Comparison of ENCODE assay signal across 8 cellular contexts in genomic region chr2:174633621-174633927, GRCh38. TPM values are rescaled to one million over a fixed set of nuclear protein-coding genes. Genes with fewer than 3 reads are reported as not detected.
DNase-seq lines count a peak whose midpoint lies in the region; ATAC-seq, FAIRE-seq and TF ChIP-seq lines count a peak whose summit lies in the region.

No MANE protein-coding gene starts in this region.

- no peak for ATAC-seq in HepG2

- H3K36me3 ChIP-seq in liver (ENCODE audit: control insufficient read depth in 4 of 4, insufficient read depth in 3 of 4, low read depth in 1 of 4, low read length in 3 of 4) (peaks cover 0 to 3% (median 0%) of the 10 kb centered on the region in 4 donors), HepG2 (replicated peaks in 1 of 2; ENCODE audit: control insufficient read depth in 1 of 2, insufficient read depth in 2 of 2, low read length in 2 of 2) (no peaks in the 10 kb centered on the region), mucosa of stomach (ENCODE audit: control insufficient read depth, insufficient read depth, low read length) (no peaks in the 10 kb centered on the region), SK-N-SH (replicated peaks in 1 of 2; ENCODE audit: control insufficient read depth in 1 of 2, insufficient read depth in 2 of 2, low read length in 1 of 2) (peaks cover 4 to 9% of the 10 kb centered on the region in 2 experiments)

- TF ChIP-seq CTCF in liver (IDR thresholded peaks at IDR 0.05; ENCODE audit: low read depth, low read length, missing input control): no peak
- no peak for TF ChIP-seq CTCF in HepG2 (CRISPR knock-in tag; IDR thresholded peaks at IDR 0.05)
- no peak for TF ChIP-seq CTCF in SK-N-SH (IDR thresholded peaks at IDR 0.05)

- H4K20me1 ChIP-seq in HepG2 (ENCODE audit: insufficient read depth, low read length) (no peaks in the 10 kb centered on the region; the same call in 1 of the 2 replicates), SK-N-SH (ENCODE audit: insufficient read depth) (no peaks in the 10 kb centered on the region)

- CTCF ChIA-PET in HepG2 (lab: Yijun Ruan, JAX; ENCODE audit: low intra/inter-chr PET ratio, low total read pairs) (no interaction called here), SK-N-SH (lab: Yijun Ruan, JAX) (interaction anchor here (1.0 kb wide), 2 partner anchors 54 to 138 kb away, joined by 3 to 4 read pairs; no protein-coding TSS in a partner anchor)

- no peaks in the 10 kb centered on the region for H3K4me1 ChIP-seq in liver (ENCODE audit: control insufficient read depth in 4 of 4, insufficient read depth in 4 of 4, low read length in 3 of 4)
- no peaks in the 10 kb centered on the region for H3K4me1 ChIP-seq in HepG2 (ENCODE audit: insufficient read depth, low read length)
- peaks cover 4% of the 10 kb centered on the region for H3K4me1 ChIP-seq in mucosa of stomach (ENCODE audit: control insufficient read depth, insufficient read depth, low read length)
- H3K4me1 ChIP-seq in SK-N-SH (ENCODE audit: control insufficient read depth in 1 of 2, insufficient read depth in 2 of 2, low read depth in 1 of 2, low read length in 1 of 2): peaks cover 23 to 25% of the 10 kb centered on the region in 2 experiments

- DNase-seq in HepG2 (ENCODE audit: low spot score): no peak
- DNase-seq in caudate nucleus (lab: John Stamatoyannopoulos, UW): no peak
- DNase-seq in NCI-H1694 (lab: John Stamatoyannopoulos, UW): no peak
- DNase-seq in urothelium cell line (ENCODE audit: low spot score): no peak
- DNase-seq in NCI-H748 (lab: John Stamatoyannopoulos, UW; ENCODE audit: unreplicated experiment): no peak
- DNase-seq in SK-N-SH: no peak

- H3K9ac ChIP-seq in liver (ENCODE audit: low read depth in 1 of 2, low read length in 2 of 2): peak overlapping the region; percentile 23 to 66
- H3K9ac ChIP-seq in HepG2 (ENCODE audit: insufficient read depth, low read depth, low read length): no peak overlapping the region
- H3K9ac ChIP-seq in mucosa of stomach (ENCODE audit: low read length): peak overlapping the region; percentile 52
- H3K9ac ChIP-seq in SK-N-SH: no peak overlapping the region

- H3K9me2 ChIP-seq in SK-N-SH: no peaks in the 10 kb centered on the region

- BruUV-seq in HepG2 (replicated peaks; lab: Mats Ljungman, UMichigan): no TSS peak

- in situ Hi-C loops in HepG2 (cut with HindIII; ENCODE audit: extremely low pct_ligation_motif_present, low pct_unique_long_range_greater_than_20kb): no loop called here

- H3K4me2 ChIP-seq in HepG2 (ENCODE audit: low read depth, low read length) (no peak overlapping the region), SK-N-SH (no peak overlapping the region)

- H2AFZ ChIP-seq in HepG2 (ENCODE audit: low read length): no peak overlapping the region
- no peak overlapping the region for H2AFZ ChIP-seq in SK-N-SH (ENCODE audit: low read depth)

- no peaks in the 10 kb centered on the region for H3K9me3 ChIP-seq in liver (ENCODE audit: control insufficient read depth in 4 of 4, low read length in 3 of 4)
- H3K9me3 ChIP-seq in HepG2 (ENCODE audit: low read length): no peaks in the 10 kb centered on the region
- no peaks in the 10 kb centered on the region for H3K9me3 ChIP-seq in mucosa of stomach (ENCODE audit: control insufficient read depth, low read length)
- no peaks in the 10 kb centered on the region for H3K9me3 ChIP-seq in SK-N-SH

- no peak for TF ChIP-seq POLR2A in HepG2 (IDR thresholded peaks at IDR 0.05; ENCODE audit: insufficient read depth in 1 of 2, low read depth in 2 of 2, low read length in 2 of 2)

- H3K79me2 ChIP-seq in HepG2 (ENCODE audit: insufficient read depth, low read length) (no peaks in the 10 kb centered on the region), SK-N-SH (ENCODE audit: insufficient read depth) (peaks cover 69% of the 10 kb centered on the region)

- peaks cover 46% of the 10 kb centered on the region for H3F3A ChIP-seq in SK-N-SH (replicated peaks; ENCODE audit: insufficient read depth)

- intact Hi-C loops in HepG2 (cut with micrococcal nuclease; ENCODE audit: unreplicated experiment): no loop called here

- FAIRE-seq in HepG2 (lab: Jason Lieb, UNC): no peak
- FAIRE-seq in urothelium cell line (lab: Jason Lieb, UNC): no peak

- no peak for TF ChIP-seq EP300 in HepG2 (IDR thresholded peaks at IDR 0.05; ENCODE audit: low read depth in 2 of 2, low read length in 2 of 2)
- TF ChIP-seq EP300 in HepG2 (CRISPR knock-in tag; IDR thresholded peaks at IDR 0.05; ENCODE audit: borderline replicate concordance): no peak
- no peak for TF ChIP-seq EP300 in SK-N-SH (IDR thresholded peaks at IDR 0.05; ENCODE audit: borderline replicate concordance in 1 of 2, low read depth in 1 of 2, low read length in 1 of 2)

- H3K27me3 ChIP-seq in liver (ENCODE audit: control insufficient read depth in 4 of 4, insufficient read depth in 4 of 4, low read length in 3 of 4): no peaks in the 10 kb centered on the region
- peaks cover 2 to 26% of the 10 kb centered on the region in 2 experiments; a peak in 3 of 5 replicates for H3K27me3 ChIP-seq in HepG2 (ENCODE audit: control insufficient read depth in 1 of 2, insufficient read depth in 2 of 2, low read length in 2 of 2)
- no peaks in the 10 kb centered on the region for H3K27me3 ChIP-seq in mucosa of stomach (ENCODE audit: control insufficient read depth, insufficient read depth, low read length)
- H3K27me3 ChIP-seq in SK-N-SH (ENCODE audit: insufficient read depth): no peaks in the 10 kb centered on the region

- POLR2A ChIA-PET in HepG2 (lab: Yijun Ruan, JAX) (no interaction called here), SK-N-SH (lab: Yijun Ruan, JAX) (no interaction called here)

- H3K27ac ChIP-seq in liver (ENCODE audit: low read depth in 1 of 2, low read length in 2 of 2) (peak overlapping the region in 1 of 2 donors; percentile 53), HepG2 (ENCODE audit: extremely low read length, insufficient read depth, low read length) (no peak overlapping the region), caudate nucleus (ENCODE audit: low read depth, low read length) (peak overlapping the region; percentile 54), SK-N-SH (ENCODE audit: low read depth in 2 of 2, low read length in 1 of 2) (peak overlapping the region in 1 of 2 experiments; percentile 11; a peak in 1 of 4 replicates)

- 68% methylated on average over 8 of the region's 8 CpGs for WGBS in liver
- WGBS in HepG2 (ENCODE audit: low lambda C conversion rate): 42% methylated on average over 8 of the region's 8 CpGs
- 92% methylated on average over 8 of the region's 8 CpGs for WGBS in SK-N-SH (ENCODE audit: low lambda C conversion rate)

- H3K4me3 ChIP-seq in liver (ENCODE audit: low read depth in 1 of 3, low read length in 3 of 3): no peak overlapping the region
- H3K4me3 ChIP-seq in HepG2 (replicated peaks in 1 of 3; ENCODE audit: insufficient read depth in 1 of 3, low read depth in 2 of 3, low read length in 3 of 3): no peak overlapping the region
- no peak overlapping the region for H3K4me3 ChIP-seq in mucosa of stomach (ENCODE audit: low read length)
- H3K4me3 ChIP-seq in SK-N-SH (ENCODE audit: low read depth in 2 of 2, low read length in 1 of 2): no peak overlapping the region

- no peak for TF ChIP-seq RAD21 in liver (IDR thresholded peaks at IDR 0.05)
- TF ChIP-seq RAD21 in HepG2 (CRISPR knock-in tag; IDR thresholded peaks at IDR 0.05): no peak
- no peak for TF ChIP-seq RAD21 in SK-N-SH (IDR thresholded peaks at IDR 0.05; ENCODE audit: low read length)

TF ChIP-seq in liver, 16 proteins besides CTCF, POLR2A, EP300 and RAD21:
- TF ChIP-seq FOXA1 (IDR thresholded peaks at IDR 0.05): no peak
TF ChIP-seq in liver: peak in this region for 0.

TF ChIP-seq in HepG2, 621 proteins besides CTCF, POLR2A, EP300 and RAD21 (continues in another document):
- TF ChIP-seq HNF4G (IDR thresholded peaks at IDR 0.05; ENCODE audit: borderline replicate concordance, low read depth, low read length) (no peak), HNF4G (CRISPR knock-in tag; IDR thresholded peaks at IDR 0.05; ENCODE audit: borderline replicate concordance, low read depth) (no peak), ZNF224 (CRISPR knock-in tag; IDR thresholded peaks at IDR 0.05) (no peak)

TF ChIP-seq in SK-N-SH, 30 proteins besides CTCF, POLR2A, EP300 and RAD21 (continues in another document):
- TF ChIP-seq TCF12 (IDR thresholded peaks at IDR 0.05) (no peak), MEF2A (IDR thresholded peaks at IDR 0.05; ENCODE audit: borderline replicate concordance, low read depth) (no peak), TEAD4 (IDR thresholded peaks at IDR 0.05; ENCODE audit: borderline replicate concordance, insufficient read depth) (no peak)

RNA-seq across cellular contexts. Expression of gene WIPF1, which starts 36.0 kb away (rescaled TPM):
- 1 to 10 TPM; 7.3 to 7.7 TPM for total RNA-seq in liver
- polyA plus RNA-seq in liver: 1 to 10 TPM; 4.7 to 5.3 TPM
- not detected in 2 replicates for total RNA-seq in HepG2 (2016; rRNA removed; fragmentation: Illumina TruSeq; extraction: Trizol)
- not detected in 2 replicates for total RNA-seq in HepG2 (2016; cell fraction: cytosol; rRNA removed; fragmentation: Illumina TruSeq; extraction: Trizol; ENCODE audit: low read depth)
- total RNA-seq in HepG2 (2016; cell fraction: insoluble cytoplasmic fraction; rRNA removed; fragmentation: Illumina TruSeq; extraction: Trizol): not detected in 2 replicates
- total RNA-seq in HepG2 (2016; cell fraction: membrane; rRNA removed; fragmentation: Illumina TruSeq; extraction: Trizol): not detected in 2 replicates
- not detected in 2 replicates for total RNA-seq in HepG2 (2016; cell fraction: nucleus; rRNA removed; fragmentation: Illumina TruSeq; extraction: Trizol)
- polyA plus RNA-seq in HepG2 (2011; rRNA removed): 0.01 TPM in 1 of 2 replicates, not detected in the other
- 0.04 TPM in 1 of 2 replicates, not detected in the other for polyA plus RNA-seq in HepG2 (2011; cell fraction: cytosol; rRNA removed)
- 0.03 TPM in 1 of 2 replicates, not detected in the other for polyA plus RNA-seq in HepG2 (2011; cell fraction: nucleus; rRNA removed)
- not detected in 2 replicates for polyA plus RNA-seq in HepG2 (2012)
- not detected in 2 replicates for polyA plus RNA-seq in HepG2 (2016; cell fraction: cytosol; fragmentation: Illumina TruSeq; extraction: Trizol; ENCODE audit: low read depth)
- not detected in 2 replicates for polyA plus RNA-seq in HepG2 (2016; cell fraction: insoluble cytoplasmic fraction; fragmentation: Illumina TruSeq; extraction: Trizol; ENCODE audit: low read depth)
- not detected in 2 replicates for polyA plus RNA-seq in HepG2 (2016; cell fraction: membrane; fragmentation: Illumina TruSeq; extraction: Trizol; ENCODE audit: low read depth)
- polyA plus RNA-seq in HepG2 (2016; cell fraction: nucleus; fragmentation: Illumina TruSeq; extraction: Trizol; ENCODE audit: insufficient read depth, low read depth): not detected in 2 replicates
- polyA minus RNA-seq in HepG2 (2011; rRNA and poly(A)+ RNA removed; ENCODE audit: low replicate concordance): 0.16 TPM in 1 of 2 replicates, not detected in the other
- polyA minus RNA-seq in HepG2 (2011; cell fraction: cytosol; rRNA and poly(A)+ RNA removed): not detected in 2 replicates
- not detected in 2 replicates for polyA minus RNA-seq in HepG2 (2011; cell fraction: nucleus; rRNA and poly(A)+ RNA removed)
- polyA plus RNA-seq in SK-N-SH (2012; rRNA removed): 48.2 and 56.7 TPM in 2 replicates
- 40.5 and 46.7 TPM in 2 replicates for polyA plus RNA-seq in SK-N-SH (2012; cell fraction: cytosol; rRNA removed)
- polyA plus RNA-seq in SK-N-SH (2012; cell fraction: nucleus; rRNA removed): 36.3 and 57.4 TPM in 2 replicates

Comparison
In these comparisons a context has a peak if more than half of its experiments do, and no peak if none do; other contexts are left out.
1. H3K9ac ChIP-seq: peak in liver (2 of 2) and mucosa of stomach (single experiment); none in HepG2 (single experiment) and SK-N-SH (single experiment).